In genomic region chr22:29202231-29203192, GRCh38 we compare ENCODE assay signal across 8 cellular contexts. TPM values are rescaled to one million over a fixed set of nuclear protein-coding genes. Genes with fewer than 3 reads are reported as not detected.
A peak's percentile ranks its signal among the peaks of the same experiment; 100 is the strongest.
DNase-seq lines count a peak whose midpoint lies in the region; ATAC-seq, FAIRE-seq and TF ChIP-seq lines count a peak whose summit lies in the region.

No MANE protein-coding gene starts in this region.

- H3K4me3 ChIP-seq in A549 = no peak overlapping the region

- H3K27ac ChIP-seq in A549 = no peak overlapping the region

- intact Hi-C loops in left cardiac atrium (cut with DNase I) = no loop called here

- no peaks in the 10 kb centered on the region for H3K4me1 ChIP-seq in A549

- no peaks in the 10 kb centered on the region for H3K9me3 ChIP-seq in A549

- WGBS in A549 (ENCODE audit: missing lambda C conversion rate) = 75% methylated on average over 18 of the region's 23 CpGs

- FAIRE-seq in A549 (lab: Jason Lieb, UNC) = no peak

- no peak overlapping the region for H3K4me2 ChIP-seq in A549

- DNase-seq in A549 (ENCODE audit: low read depth in 1 of 2, low spot score in 1 of 2) (peak; percentile 18 to 24), NOMO-1 (lab: John Stamatoyannopoulos, UW; ENCODE audit: unreplicated experiment in 2 of 2) (peak; percentile 45 to 66), left cardiac atrium (peak; percentile 63), amniotic stem cell (lab: John Stamatoyannopoulos, UW) (no peak)
- DNase-seq in activated T-cell treated with anti-CD3 and anti-CD28 coated beads, Interleukin-2, amount 50 U/mL, for 48 hours = peak; percentile 77 to 80
- peak; percentile 48 to 50 for DNase-seq in stimulated activated CD4-positive, alpha-beta T cell treated with anti-CD3 and anti-CD28 coated beads, Interleukin-15, amount 100 ng/mL, for 48 hours (ENCODE audit: low read depth in 2 of 2)

- TF ChIP-seq RAD21 in A549 (conservative IDR thresholded peaks at IDR 0.05 in 1 of 2, IDR thresholded peaks at IDR 0.05 in 1 of 2) = peak; percentile 23 to 39; a peak in 1 of 5 replicates

- peak in 1 of 2 experiments; percentile 68; a peak in 3 of 6 replicates for ATAC-seq in A549
- peak; percentile 57 for ATAC-seq in HG02840 (IDR thresholded peaks at IDR 0.05; ENCODE audit: low FRiP score, unreplicated experiment)
- peak; percentile 60 to 62 for ATAC-seq in left cardiac atrium

- POLR2A ChIA-PET in A549 (lab: Yijun Ruan, JAX) = no interaction called here

- TF ChIP-seq EP300 in A549 (IDR thresholded peaks at IDR 0.05) = no peak

- TF ChIP-seq POLR2A in A549 (IDR thresholded peaks at IDR 0.05; ENCODE audit: low read length) = no peak
- peak; percentile 37 for TF ChIP-seq POLR2A in GM15510 (IDR thresholded peaks at IDR 0.05; ENCODE audit: borderline replicate concordance, extremely low read depth, insufficient read length)

- CTCF ChIA-PET in A549 (lab: Yijun Ruan, JAX) = interaction anchor here (0.6 to 5.4 kb wide), 7 partner anchors 15 to 49 kb away, joined by 3 to 36 read pairs (median 3); no protein-coding TSS in a partner anchor

- peak; percentile 35 for TF ChIP-seq CTCF in A549 (IDR thresholded peaks at IDR 0.05)

TF ChIP-seq in A549, 52 proteins besides CTCF, POLR2A, EP300 and RAD21:
- TF ChIP-seq, protein P1, sequence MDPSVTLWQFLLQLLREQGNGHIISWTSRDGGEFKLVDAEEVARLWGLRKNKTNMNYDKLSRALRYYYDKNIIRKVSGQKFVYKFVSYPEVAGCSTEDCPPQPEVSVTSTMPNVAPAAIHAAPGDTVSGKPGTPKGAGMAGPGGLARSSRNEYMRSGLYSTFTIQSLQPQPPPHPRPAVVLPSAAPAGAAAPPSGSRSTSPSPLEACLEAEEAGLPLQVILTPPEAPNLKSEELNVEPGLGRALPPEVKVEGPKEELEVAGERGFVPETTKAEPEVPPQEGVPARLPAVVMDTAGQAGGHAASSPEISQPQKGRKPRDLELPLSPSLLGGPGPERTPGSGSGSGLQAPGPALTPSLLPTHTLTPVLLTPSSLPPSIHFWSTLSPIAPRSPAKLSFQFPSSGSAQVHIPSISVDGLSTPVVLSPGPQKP (IDR thresholded peaks at IDR 0.05; ENCODE audit: low read depth, low read length) = no peak
- no peak for TF ChIP-seq GATA3 (IDR thresholded peaks at IDR 0.05; ENCODE audit: borderline replicate concordance)
- TF ChIP-seq CHD2 (IDR thresholded peaks at IDR 0.05; ENCODE audit: low read length, partially characterized antibody) = no peak
- no peak for TF ChIP-seq HEYL (CRISPR knock-in tag; IDR thresholded peaks at IDR 0.05)
- TF ChIP-seq SMC3 (IDR thresholded peaks at IDR 0.05) = 0 out of 3 replicates have a peak, but pooled peaks have one; percentile 23
- TF ChIP-seq POLR2AphosphoS2 (conservative IDR thresholded peaks at IDR 0.05; ENCODE audit: low read length) = no peak
TF ChIP-seq in A549: peak in this region for 1.

RNA-seq across cellular contexts. Expression of gene EMID1, which starts 3.2 kb away (rescaled TPM):
- polyA plus RNA-seq in A549 (2011; rRNA removed) = 0.28 and 0.32 TPM in 2 replicates
- 0.41 and 0.54 TPM in 2 replicates for polyA plus RNA-seq in A549 (2012; cell fraction: cytosol; rRNA removed)
- 0.56 and 0.77 TPM in 2 replicates for polyA plus RNA-seq in A549 (2012; cell fraction: nucleus; rRNA removed)
- polyA plus RNA-seq in A549 (2017; fragmentation: RNase III; extraction: RNeasy Plus Mini Kit Qiagen cat#74134 plus additional on column Dnase treatment) = 0.28 to 0.53 TPM (median 0.35 TPM) in 3 replicates
- 0.39 and 0.58 TPM in 2 replicates for polyA minus RNA-seq in A549 (2011; rRNA and poly(A)+ RNA removed)
- total RNA-seq in left cardiac atrium = 1 to 10 TPM in 1 of 2 donors, under 1 TPM in 1; 0.52 to 1.8 TPM
